ENCODE assay signal across 1 cellular context in genomic region chr20:555933-556332, GRCh38.
A peak's percentile ranks its signal among the peaks of the same experiment; 100 is the strongest.
TF ChIP-seq lines count a peak whose summit lies in the region.

No MANE protein-coding gene starts in this region.

TF ChIP-seq in HepG2, 621 proteins besides CTCF, POLR2A, EP300 and RAD21 (continued from another document and continues in another):
- peak; percentile 68; the same call in 1 of the 2 replicates for TF ChIP-seq ZNF710 (CRISPR knock-in tag; IDR thresholded peaks at IDR 0.05; ENCODE audit: borderline replicate concordance)
- no peak for TF ChIP-seq HNRNPH1 (optimal IDR thresholded peaks at IDR 0.05; ENCODE audit: low read depth, low read length)
- no peak for TF ChIP-seq ZNF367 (CRISPR knock-in tag; IDR thresholded peaks at IDR 0.05; ENCODE audit: borderline replicate concordance)
- TF ChIP-seq FOXC1 (CRISPR knock-in tag; IDR thresholded peaks at IDR 0.05; ENCODE audit: borderline replicate concordance), result no peak
- TF ChIP-seq SMARCC2 (IDR thresholded peaks at IDR 0.05), result no peak
- no peak for TF ChIP-seq MLX (CRISPR knock-in tag; IDR thresholded peaks at IDR 0.05)
- no peak for TF ChIP-seq SALL1 (CRISPR knock-in tag; IDR thresholded peaks at IDR 0.05)
- TF ChIP-seq SNAI1 (CRISPR knock-in tag; IDR thresholded peaks at IDR 0.05; ENCODE audit: borderline replicate concordance), result no peak
- TF ChIP-seq RFXAP (CRISPR knock-in tag; IDR thresholded peaks at IDR 0.05; ENCODE audit: borderline replicate concordance), result no peak
- TF ChIP-seq SAP130 (CRISPR knock-in tag; IDR thresholded peaks at IDR 0.05; ENCODE audit: low read depth), result peak; percentile 31; the same call in 1 of the 2 replicates
- peak; percentile 27; the same call in 1 of the 2 replicates for TF ChIP-seq ZNF670 (CRISPR knock-in tag; IDR thresholded peaks at IDR 0.05; ENCODE audit: borderline replicate concordance)
- TF ChIP-seq NCOA5 (CRISPR knock-in tag; IDR thresholded peaks at IDR 0.05), result no peak
- no peak for TF ChIP-seq HNRNPLL (IDR thresholded peaks at IDR 0.05; ENCODE audit: low read depth, low read length, poor library complexity, severe bottlenecking)
- TF ChIP-seq CERS6 (CRISPR knock-in tag; IDR thresholded peaks at IDR 0.05), result no peak
- no peak for TF ChIP-seq NFE2 (CRISPR knock-in tag; IDR thresholded peaks at IDR 0.05)
- no peak for TF ChIP-seq NFE2L2 (IDR thresholded peaks at IDR 0.05; ENCODE audit: low read length)
- no peak for TF ChIP-seq AKNA (CRISPR knock-in tag; IDR thresholded peaks at IDR 0.05; ENCODE audit: borderline replicate concordance)
- TF ChIP-seq ZNF577 (CRISPR knock-in tag; IDR thresholded peaks at IDR 0.05; ENCODE audit: borderline replicate concordance, low read depth), result no peak
- no peak for TF ChIP-seq ZFP62 (CRISPR knock-in tag; IDR thresholded peaks at IDR 0.05)
- peak; percentile 91 for TF ChIP-seq SP5 (CRISPR knock-in tag; IDR thresholded peaks at IDR 0.05; ENCODE audit: borderline replicate concordance, low read depth)
- no peak for TF ChIP-seq ZNF547 (CRISPR knock-in tag; IDR thresholded peaks at IDR 0.05)
- no peak for TF ChIP-seq ZNF691 (CRISPR knock-in tag; IDR thresholded peaks at IDR 0.05; ENCODE audit: borderline replicate concordance, low read depth)
- no peak for TF ChIP-seq NCOR1 (IDR thresholded peaks at IDR 0.05; ENCODE audit: borderline replicate concordance, low read length)
- TF ChIP-seq ZNF136 (CRISPR knock-in tag; IDR thresholded peaks at IDR 0.05; ENCODE audit: low read depth), result no peak
- no peak for TF ChIP-seq ZBTB34 (CRISPR knock-in tag; IDR thresholded peaks at IDR 0.05)
- TF ChIP-seq TAF1 (CRISPR knock-in tag; IDR thresholded peaks at IDR 0.05), result no peak
- no peak for TF ChIP-seq IRF2 (CRISPR knock-in tag; IDR thresholded peaks at IDR 0.05)
- TF ChIP-seq GPBP1L1 (CRISPR knock-in tag; IDR thresholded peaks at IDR 0.05), result no peak
- no peak for TF ChIP-seq XBP1 (CRISPR knock-in tag; IDR thresholded peaks at IDR 0.05)
- no peak for TF ChIP-seq TBX3 (IDR thresholded peaks at IDR 0.05; ENCODE audit: borderline replicate concordance)
- no peak for TF ChIP-seq ZFP37 (CRISPR knock-in tag; IDR thresholded peaks at IDR 0.05; ENCODE audit: borderline replicate concordance)
- TF ChIP-seq BORCS8-MEF2B (CRISPR knock-in tag; IDR thresholded peaks at IDR 0.05), result no peak
- no peak for TF ChIP-seq ZNF350 (CRISPR knock-in tag; IDR thresholded peaks at IDR 0.05; ENCODE audit: borderline replicate concordance, low read depth)
- TF ChIP-seq ELK4 (CRISPR knock-in tag; IDR thresholded peaks at IDR 0.05; ENCODE audit: borderline replicate concordance), result no peak
- TF ChIP-seq ZNF251 (CRISPR knock-in tag; IDR thresholded peaks at IDR 0.05), result no peak
- no peak for TF ChIP-seq ZNF7 (CRISPR knock-in tag; IDR thresholded peaks at IDR 0.05)
- no peak for TF ChIP-seq DZIP1 (CRISPR knock-in tag; IDR thresholded peaks at IDR 0.05)
- TF ChIP-seq HMG20A (CRISPR knock-in tag; IDR thresholded peaks at IDR 0.05; ENCODE audit: borderline replicate concordance), result peak; percentile 48; the same call in 1 of the 2 replicates
- no peak for TF ChIP-seq ZSCAN5A (CRISPR knock-in tag; IDR thresholded peaks at IDR 0.05; ENCODE audit: borderline replicate concordance)
- no peak for TF ChIP-seq AKAP8 (CRISPR knock-in tag; IDR thresholded peaks at IDR 0.05)
- TF ChIP-seq ZNF441 (CRISPR knock-in tag; IDR thresholded peaks at IDR 0.05; ENCODE audit: borderline replicate concordance), result peak; percentile 22; the same call in 1 of the 2 replicates
- no peak for TF ChIP-seq ZMYM4 (CRISPR knock-in tag; IDR thresholded peaks at IDR 0.05)
- no peak for TF ChIP-seq TCF7 (IDR thresholded peaks at IDR 0.05; ENCODE audit: low read depth)
- peak; percentile 81; the same call in 1 of the 2 replicates for TF ChIP-seq TFDP1 (CRISPR knock-in tag; IDR thresholded peaks at IDR 0.05; ENCODE audit: borderline replicate concordance)
